In the genomic region with DNA sequence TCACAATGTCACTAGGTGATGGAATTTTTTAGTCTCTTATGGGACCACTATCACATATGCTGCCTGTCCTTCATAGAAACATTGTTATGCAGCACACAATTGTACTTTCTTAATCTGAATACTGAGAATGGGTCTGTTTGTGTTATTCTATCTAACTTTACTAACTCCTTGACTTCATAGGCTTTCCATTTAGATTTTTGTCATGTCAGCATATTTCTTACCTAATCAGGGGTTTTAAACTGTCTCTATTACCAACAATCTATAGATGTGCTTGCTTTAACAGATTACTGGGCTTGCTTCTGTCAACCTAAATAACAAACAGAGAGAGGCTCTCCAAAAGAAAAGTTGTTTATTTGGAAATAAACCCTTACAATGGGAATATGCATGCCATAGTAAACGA, we compare ENCODE assay signal across 37 cellular contexts.
"Had no signal": no experiment of that assay in that cellular context is flagged by ENCODE, and none has a peak within 500 bp of the region (broad histone marks: within the 10 kb centered on the region; RNA-seq: fewer than 3 reads in every experiment).

No MANE protein-coding gene starts in this region.

- H3K27ac ChIP-seq: adrenal gland, cardiac muscle cell, VCaP had no signal

- H3K9me3 ChIP-seq: adrenal gland had no signal

- H3K9me3 Mint-ChIP-seq: activated B cell treated with CpG ODN at 0.5 μM for 24 hours; activated CD4-positive, alpha-beta T cell treated with anti-CD3 and anti-CD28 coated beads, Interleukin-2, amount 10 ng/mL, durations not matched to agents 24 days and 14 days; activated naive CD8-positive, alpha-beta T cell treated with anti-CD3 and anti-CD28 coated beads for 36 hours; activated T-helper 1 cell treated with anti-CD3 and anti-CD28 coated beads, Interleukin-12 subunit alpha, Interleukin-12 subunit beta, Interleukin-2, Interleukin-4 antibody, amounts not matched to agents 30 ng/mL and 10 ng/mL and 1 ng/mL, durations not matched to agents 14 hours and 24 hours and 36 hours; activated T-helper 17 cell treated with anti-CD3 and anti-CD28 coated beads, Interleukin-2, amount 50 U/mL, for 72 hours; brain; T-helper 1 cell treated with Interleukin-12 subunit alpha and Interleukin-12 subunit beta and Interleukin-4 antibody, amounts not matched to agents 30 μg/mL and 1 μg/mL, for 36 hours; T-helper 2 cell treated with Interferon-gamma antibody and Interleukin-4, amounts not matched to agents 5 μg/mL and 100 μg/mL, for 36 hours had no signal

- H3K36me3 Mint-ChIP-seq: activated CD4-positive, alpha-beta memory T cell treated with anti-CD3 and anti-CD28 coated beads for 36 hours; activated naive CD4-positive, alpha-beta T cell treated with anti-CD3 and anti-CD28 coated beads, Interleukin-2, amount 50 U/mL, for 72 hours; activated naive CD8-positive, alpha-beta T cell treated with anti-CD3 and anti-CD28 coated beads for 36 hours; brain had no signal

- FAIRE-seq: bronchial epithelial cell, TTC549 had no signal

- H3K27me3 ChIP-seq: adrenal gland, cardiac muscle cell had no signal

- H3K4me1 Mint-ChIP-seq: activated B cell treated with CpG ODN at 0.5 μM for 24 hours; activated CD4-positive, alpha-beta T cell treated with anti-CD3 and anti-CD28 coated beads, Interleukin-2, amount 10 ng/mL, durations not matched to agents 24 days and 14 days; activated naive CD8-positive, alpha-beta T cell treated with anti-CD3 and anti-CD28 coated beads for 36 hours; activated T-helper 17 cell treated with anti-CD3 and anti-CD28 coated beads, Interleukin-2, amount 50 U/mL, for 72 hours; brain; central memory CD8-positive, alpha-beta T cell had no signal

- H3K4me3 ChIP-seq: adrenal gland, cardiac muscle cell had no signal

- H3K27me3 Mint-ChIP-seq: activated B cell treated with CpG ODN at 0.5 μM for 24 hours; activated CD4-positive, alpha-beta memory T cell treated with anti-CD3 and anti-CD28 coated beads for 36 hours; activated CD4-positive, alpha-beta T cell treated with anti-CD3 and anti-CD28 coated beads, Interleukin-2, amount 10 ng/mL, durations not matched to agents 24 days and 14 days; activated CD8-positive, alpha-beta T cell treated with anti-CD3 and anti-CD28 coated beads for 36 hours; activated naive CD8-positive, alpha-beta T cell treated with anti-CD3 and anti-CD28 coated beads for 36 hours; activated T-helper 17 cell treated with anti-CD3 and anti-CD28 coated beads, Interleukin-2, amount 50 U/mL, for 72 hours; brain; central memory CD8-positive, alpha-beta T cell had no signal

- H3K36me3 ChIP-seq: adrenal gland, cardiac muscle cell had no signal

- H3K27ac Mint-ChIP-seq: activated B cell treated with CpG ODN at 0.5 μM for 24 hours; activated CD4-positive, alpha-beta memory T cell treated with anti-CD3 and anti-CD28 coated beads for 36 hours; activated CD4-positive, alpha-beta T cell treated with anti-CD3 and anti-CD28 coated beads, Interleukin-2, amount 10 ng/mL, durations not matched to agents 24 days and 14 days; activated CD8-positive, alpha-beta T cell treated with anti-CD3 and anti-CD28 coated beads for 36 hours; activated naive CD4-positive, alpha-beta T cell treated with anti-CD3 and anti-CD28 coated beads for 36 hours; activated naive CD4-positive, alpha-beta T cell treated with anti-CD3 and anti-CD28 coated beads, Interleukin-2, amount 50 U/mL, for 72 hours; activated naive CD8-positive, alpha-beta T cell treated with anti-CD3 and anti-CD28 coated beads for 36 hours; activated T-cell treated with anti-CD3 and anti-CD28 coated beads, Interleukin-2, amount 50 U/mL, for 72 hours; activated T-helper 1 cell treated with anti-CD3 and anti-CD28 coated beads, Interleukin-12 subunit alpha, Interleukin-12 subunit beta, Interleukin-2, Interleukin-4 antibody, amounts not matched to agents 30 ng/mL and 10 ng/mL and 1 ng/mL, durations not matched to agents 14 hours and 24 hours and 36 hours; activated T-helper 17 cell treated with anti-CD3 and anti-CD28 coated beads, Interleukin-2, amount 50 U/mL, for 72 hours; brain; T-helper 1 cell treated with Interleukin-12 subunit alpha and Interleukin-12 subunit beta and Interleukin-4 antibody, amounts not matched to agents 30 μg/mL and 1 μg/mL, for 36 hours; T-helper 2 cell treated with Interferon-gamma antibody and Interleukin-4, amounts not matched to agents 5 μg/mL and 100 μg/mL, for 36 hours had no signal

- H3K4me3 Mint-ChIP-seq: activated B cell treated with CpG ODN at 0.5 μM for 24 hours; activated CD4-positive, alpha-beta memory T cell treated with anti-CD3 and anti-CD28 coated beads for 36 hours; activated CD4-positive, alpha-beta T cell treated with anti-CD3 and anti-CD28 coated beads, Interleukin-2, amount 10 ng/mL, durations not matched to agents 24 days and 14 days; activated CD8-positive, alpha-beta T cell treated with anti-CD3 and anti-CD28 coated beads for 36 hours; activated naive CD4-positive, alpha-beta T cell treated with anti-CD3 and anti-CD28 coated beads for 36 hours; activated naive CD8-positive, alpha-beta T cell treated with anti-CD3 and anti-CD28 coated beads for 36 hours; activated T-cell treated with anti-CD3 and anti-CD28 coated beads, Interleukin-2, amount 50 U/mL, for 4 hours; activated T-cell treated with anti-CD3 and anti-CD28 coated beads, Interleukin-2, amount 50 U/mL, for 72 hours; activated T-helper 1 cell treated with anti-CD3 and anti-CD28 coated beads, Interleukin-12 subunit alpha, Interleukin-12 subunit beta, Interleukin-2, Interleukin-4 antibody, amounts not matched to agents 30 ng/mL and 10 ng/mL and 1 ng/mL, durations not matched to agents 14 hours and 24 hours and 36 hours; activated T-helper 17 cell treated with anti-CD3 and anti-CD28 coated beads, Interleukin-2, amount 50 U/mL, for 72 hours; brain; central memory CD8-positive, alpha-beta T cell; T-helper 1 cell treated with Interleukin-12 subunit alpha and Interleukin-12 subunit beta and Interleukin-4 antibody, amounts not matched to agents 30 μg/mL and 1 μg/mL, for 36 hours; T-helper 2 cell treated with Interferon-gamma antibody and Interleukin-4, amounts not matched to agents 5 μg/mL and 100 μg/mL, for 36 hours had no signal

- H3K4me1 ChIP-seq: adrenal gland had no signal

- DNase-seq: activated B cell treated with CpG ODN at 0.5 μM for 24 hours; activated CD4-positive, alpha-beta memory T cell treated with anti-CD3 and anti-CD28 coated beads for 36 hours; activated CD4-positive, alpha-beta T cell treated with anti-CD3 and anti-CD28 coated beads for 4 hours; activated CD4-positive, alpha-beta T cell treated with anti-CD3 and anti-CD28 coated beads, Interleukin-2, amount 10 ng/mL, durations not matched to agents 24 days and 14 days; activated CD4-positive, alpha-beta T cell treated with anti-CD3 and anti-CD28 coated beads, Interleukin-2, amount 50 U/mL, for 1 hour; activated CD4-positive, alpha-beta T cell treated with anti-CD3 and anti-CD28 coated beads, Interleukin-2, amount 50 U/mL, for 4 hours; activated CD4-positive, CD25-positive, alpha-beta regulatory T cell treated with anti-CD3 and anti-CD28 coated beads, Interleukin-2, amount 50 U/mL, for 72 hours; activated CD8-positive, alpha-beta memory T cell treated with anti-CD3 and anti-CD28 coated beads, Interleukin-2, amount 50 U/mL, for 4 hours; activated CD8-positive, alpha-beta T cell treated with anti-CD3 and anti-CD28 coated beads for 36 hours; activated effector memory CD4-positive, alpha-beta T cell treated with anti-CD3 and anti-CD28 coated beads, Interleukin-2, amount 50 U/mL, for 16 hours; activated gamma-delta T cell treated with Interleukin-2 at 50 U/mL for 16 hours; activated naive CD4-positive, alpha-beta T cell; activated naive CD4-positive, alpha-beta T cell treated with anti-CD3 and anti-CD28 coated beads for 36 hours; activated naive CD4-positive, alpha-beta T cell treated with anti-CD3 and anti-CD28 coated beads, Interleukin-2, amount 50 U/mL, for 16 hours; activated naive CD8-positive, alpha-beta T cell treated with anti-CD3 and anti-CD28 coated beads for 36 hours; activated T-cell treated with anti-CD3 and anti-CD28 coated beads for 4 hours; activated T-cell treated with anti-CD3 and anti-CD28 coated beads, Interleukin-2, amount 50 U/mL, for 1 hour; activated T-cell treated with anti-CD3 and anti-CD28 coated beads, Interleukin-2, amount 50 U/mL, for 4 hours; activated T-cell treated with anti-CD3 and anti-CD28 coated beads, Interleukin-2, amount 50 U/mL, for 72 hours; adrenal gland; amniotic stem cell; aorta; caudate nucleus; cerebellar nuclear complex; T-helper 2 cell; T-helper 9 cell had no signal

- ATAC-seq: activated CD8-positive, alpha-beta T cell treated with anti-CD3 and anti-CD28 coated beads for 36 hours; activated naive CD4-positive, alpha-beta T cell treated with anti-CD3 and anti-CD28 coated beads, Interleukin-2, amount 50 U/mL, for 72 hours; activated T-cell treated with anti-CD3 and anti-CD28 coated beads, Interleukin-2, amount 50 U/mL, for 4 hours; activated T-cell treated with anti-CD3 and anti-CD28 coated beads, Interleukin-2, amount 50 U/mL, for 72 hours; activated T-helper 17 cell treated with anti-CD3 and anti-CD28 coated beads, Interleukin-2, amount 50 U/mL, for 72 hours had no signal
